30 cellular contexts compared by ENCODE assay signal in genomic region chr20:13226367-13226766, GRCh38. TPM values are rescaled to one million over a fixed set of nuclear protein-coding genes. Genes with fewer than 3 reads are reported as not detected.
DNase-seq lines count a peak whose midpoint lies in the region; ATAC-seq, FAIRE-seq and TF ChIP-seq lines count a peak whose summit lies in the region.
"Had no signal": no experiment of that assay in that cellular context is flagged by ENCODE, and none has a peak within 500 bp of the region (broad histone marks: within the 10 kb centered on the region; RNA-seq: fewer than 3 reads in every experiment).

No MANE protein-coding gene starts in this region.

- intact Hi-C loops in HepG2 (cut with micrococcal nuclease; ENCODE audit: unreplicated experiment) (no loop called here), right lobe of liver (cut with DNase I) (no loop called here)
- intact Hi-C loops in CD4-positive, alpha-beta memory T cell (cut with micrococcal nuclease): loop anchor here (10.0 kb wide), 1 partner anchor 558 kb away; the partner anchor contains the start of genes ESF1 and NDUFAF5

- FAIRE-seq in HepG2 (lab: Jason Lieb, UNC): no peak
- FAIRE-seq in keratinocyte (lab: Jason Lieb, UNC): peak; percentile 26
- FAIRE-seq: A204.1, GM12878, GM12892, GM18507 had no signal

- H3K9me1 ChIP-seq in keratinocyte (ENCODE audit: control insufficient read depth, extremely low read depth, insufficient read depth, low read length): no peaks in the 10 kb centered on the region

- H3K4me2 ChIP-seq in HepG2 (ENCODE audit: low read depth, low read length) (no peak overlapping the region), keratinocyte (ENCODE audit: control insufficient read depth, extremely low read depth, insufficient read depth, low read depth, low read length) (no peak overlapping the region)
- H3K4me2 ChIP-seq: BLaER1 had no signal

- H3K27me3 ChIP-seq in HepG2 (ENCODE audit: control insufficient read depth in 1 of 2, insufficient read depth in 2 of 2, low read length in 2 of 2): peaks cover 0 to 11% of the 10 kb centered on the region in 2 experiments; a peak in 2 of 5 replicates
- no peaks in the 10 kb centered on the region for H3K27me3 ChIP-seq in right lobe of liver
- H3K27me3 ChIP-seq in CD4-positive, alpha-beta memory T cell (ENCODE audit: insufficient read depth, low read length): no peaks in the 10 kb centered on the region
- no peaks in the 10 kb centered on the region for H3K27me3 ChIP-seq in keratinocyte (ENCODE audit: control insufficient read depth, extremely low read depth, insufficient read depth, low read length)

- H2AFZ ChIP-seq in HepG2 (ENCODE audit: low read length) (no peak overlapping the region), keratinocyte (ENCODE audit: control insufficient read depth, low read length) (no peak overlapping the region)

- peak overlapping the region in 4 of 7 donors; percentile 22 to 58 (median 35) for H3K27ac Mint-ChIP-seq in CD4-positive, alpha-beta memory T cell
- H3K27ac Mint-ChIP-seq: CD14-positive monocyte; CD4-positive, alpha-beta T cell; CD8-positive, alpha-beta memory T cell had no signal

- TF ChIP-seq POLR2A in HepG2 (IDR thresholded peaks at IDR 0.05; ENCODE audit: insufficient read depth in 1 of 2, low read depth in 2 of 2, low read length in 2 of 2) (no peak), right lobe of liver (IDR thresholded peaks at IDR 0.05) (no peak)

- peaks cover 0 to 9% (median 1%) of the 10 kb centered on the region in 8 donors for H3K9me3 Mint-ChIP-seq in CD4-positive, alpha-beta memory T cell
- H3K9me3 Mint-ChIP-seq: CD4-positive, alpha-beta T cell had no signal

- H3K4me3 ChIP-seq in HepG2 (replicated peaks in 1 of 3; ENCODE audit: insufficient read depth in 1 of 3, low read depth in 2 of 3, low read length in 3 of 3) (no peak overlapping the region), right lobe of liver (no peak overlapping the region), HEK293 (ENCODE audit: low read depth, low read length) (no peak overlapping the region), keratinocyte (ENCODE audit: control insufficient read depth in 2 of 3, extremely low read depth in 1 of 3, insufficient read depth in 2 of 3, low read depth in 1 of 3, low read length in 3 of 3) (no peak overlapping the region)
- no peak overlapping the region for H3K4me3 ChIP-seq in CD4-positive, alpha-beta memory T cell (ENCODE audit: low read length in 2 of 2)
- H3K4me3 ChIP-seq: BLaER1, GM12878 had no signal

- dilution Hi-C loops in keratinocyte (cut with MboI; ENCODE audit: extremely low pct_ligation_motif_present, low sequenced_read_pairs): no loop called here

- DNase-seq in HepG2 (ENCODE audit: low spot score): no peak
- no peak for DNase-seq in right lobe of liver
- DNase-seq in CD4-positive, alpha-beta memory T cell: no peak
- DNase-seq in keratinocyte (ENCODE audit: low read depth, low spot score): no peak
- no peak for DNase-seq in epidermal melanocyte (ENCODE audit: insufficient read length, low spot score)
- DNase-seq in T-helper 9 cell: no peak
- DNase-seq in mesenteric fat pad (ENCODE audit: low spot score): no peak
- DNase-seq: 8988T; ACHN; BE2C; C1 segment of cervical spinal cord; CD4-positive, alpha-beta T cell; CD8-positive, alpha-beta memory T cell; COR-L47; DMS 273 treated with DMSO at 0.1 percent for 48 hours; DMS153; DMS53; DMS79; DND-41; EL; GDM1 had no signal

- H3K4me1 ChIP-seq in HepG2 (ENCODE audit: insufficient read depth, low read length): peaks cover 10% of the 10 kb centered on the region
- peaks cover 0 to 9% (median 0%) of the 10 kb centered on the region in 4 donors for H3K4me1 ChIP-seq in right lobe of liver
- H3K4me1 ChIP-seq in CD4-positive, alpha-beta memory T cell (ENCODE audit: insufficient read depth, low read length): peaks cover 41% of the 10 kb centered on the region
- H3K4me1 ChIP-seq in HEK293 (ENCODE audit: control insufficient read depth, insufficient read depth, low read length): no peaks in the 10 kb centered on the region
- H3K4me1 ChIP-seq in keratinocyte (ENCODE audit: control insufficient read depth, extremely low read depth, insufficient read depth, low read length): peaks cover 14% of the 10 kb centered on the region
- H3K4me1 ChIP-seq: BE2C had no signal

- WGBS in HepG2 (ENCODE audit: low lambda C conversion rate): 58% methylated on average over 1 of the region's 1 CpG
- 58% methylated on average over 1 of the region's 1 CpG for WGBS in right lobe of liver (ENCODE audit: insufficient coverage, low coverage, low lambda C conversion rate, missing lambda C conversion rate)

- ATAC-seq in HepG2 (no peak), right lobe of liver (no peak)
- ATAC-seq: GM12878 had no signal

- POLR2A ChIA-PET in HepG2 (lab: Yijun Ruan, JAX): interaction anchor here (1.3 kb wide), 1 partner anchor 17 kb away, joined by 5 read pairs; no protein-coding TSS in a partner anchor
- POLR2A ChIA-PET in CD4-positive, alpha-beta memory T cell (lab: Charles Lee; ENCODE audit: partially characterized antibody): interaction anchor here (1.2 kb wide), 1 partner anchor 21 kb away, joined by 3 read pairs; no protein-coding TSS in a partner anchor
- POLR2A ChIA-PET in HEK293 (lab: Yijun Ruan, JAX): no interaction called here

- H3K4me1 Mint-ChIP-seq in CD4-positive, alpha-beta memory T cell: peaks cover 27 to 50% (median 38%) of the 10 kb centered on the region in 4 donors

- no peaks in the 10 kb centered on the region for H4K20me1 ChIP-seq in HepG2 (ENCODE audit: insufficient read depth, low read length)
- H4K20me1 ChIP-seq in keratinocyte (ENCODE audit: control insufficient read depth, extremely low read depth, insufficient read depth, low read length): no peaks in the 10 kb centered on the region
- H4K20me1 ChIP-seq: BLaER1 had no signal

- in situ Hi-C loops in HepG2 (cut with HindIII; ENCODE audit: extremely low pct_ligation_motif_present, low pct_unique_long_range_greater_than_20kb): no loop called here

- no peak for TF ChIP-seq RAD21 in HepG2 (CRISPR knock-in tag; IDR thresholded peaks at IDR 0.05)

- peaks cover 0 to 3% of the 10 kb centered on the region in 2 donors for H3K27me3 Mint-ChIP-seq in CD4-positive, alpha-beta memory T cell

- TF ChIP-seq EP300 in HepG2 (IDR thresholded peaks at IDR 0.05; ENCODE audit: low read depth in 2 of 2, low read length in 2 of 2) (no peak), HepG2 (CRISPR knock-in tag; IDR thresholded peaks at IDR 0.05; ENCODE audit: borderline replicate concordance) (no peak)

- H3K4me3 Mint-ChIP-seq in CD4-positive, alpha-beta memory T cell: no peak overlapping the region
- H3K4me3 Mint-ChIP-seq: CD14-positive monocyte; CD4-positive, alpha-beta T cell; CD8-positive, alpha-beta memory T cell had no signal

- H3K9me3 ChIP-seq in HepG2 (ENCODE audit: low read length): peaks cover 8% of the 10 kb centered on the region
- H3K9me3 ChIP-seq in right lobe of liver: no peaks in the 10 kb centered on the region
- H3K9me3 ChIP-seq in CD4-positive, alpha-beta memory T cell (ENCODE audit: control insufficient read depth in 1 of 2, low read length in 2 of 2): no peaks in the 10 kb centered on the region
- H3K9me3 ChIP-seq in HEK293 (ENCODE audit: control insufficient read depth, insufficient read depth, low read depth, low read length): no peaks in the 10 kb centered on the region
- H3K9me3 ChIP-seq in keratinocyte (ENCODE audit: control insufficient read depth, low read depth, low read length): no peaks in the 10 kb centered on the region
- H3K9me3 ChIP-seq: BE2C had no signal

- CTCF ChIA-PET in HepG2 (lab: Yijun Ruan, JAX; ENCODE audit: low intra/inter-chr PET ratio, low total read pairs) (no interaction called here), HEK293 (lab: Yijun Ruan, JAX) (interaction anchor here (0.6 kb wide), 1 partner anchor 262 kb away, joined by 3 read pairs; no protein-coding TSS in a partner anchor)
- CTCF ChIA-PET in CD4-positive, alpha-beta memory T cell (lab: Charles Lee; ENCODE audit: partially characterized antibody): interaction anchor here (0.8 to 1.1 kb wide), 3 partner anchors 9 to 23 kb away, joined by 3 read pairs; no protein-coding TSS in a partner anchor

- H3K9ac ChIP-seq in HepG2 (ENCODE audit: insufficient read depth, low read depth, low read length) (no peak overlapping the region), keratinocyte (ENCODE audit: control insufficient read depth, extremely low read depth, insufficient read depth, low read length) (no peak overlapping the region)
- H3K9ac ChIP-seq: BLaER1 had no signal

- H3K79me2 ChIP-seq in HepG2 (ENCODE audit: insufficient read depth, low read length) (no peaks in the 10 kb centered on the region), keratinocyte (ENCODE audit: control insufficient read depth, insufficient read depth, low read length) (peaks cover 2% of the 10 kb centered on the region)

- no peaks in the 10 kb centered on the region for H3K36me3 ChIP-seq in HepG2 (replicated peaks in 1 of 2; ENCODE audit: control insufficient read depth in 1 of 2, insufficient read depth in 2 of 2, low read length in 2 of 2)
- no peaks in the 10 kb centered on the region for H3K36me3 ChIP-seq in right lobe of liver
- H3K36me3 ChIP-seq in CD4-positive, alpha-beta memory T cell (ENCODE audit: insufficient read depth, low read length): no peaks in the 10 kb centered on the region
- H3K36me3 ChIP-seq in HEK293 (ENCODE audit: control insufficient read depth in 2 of 2, insufficient read depth in 1 of 2, low read length in 2 of 2): no peaks in the 10 kb centered on the region
- no peaks in the 10 kb centered on the region for H3K36me3 ChIP-seq in keratinocyte (ENCODE audit: control insufficient read depth in 2 of 2, extremely low read depth in 1 of 2, insufficient read depth in 2 of 2, low read length in 2 of 2)
- H3K36me3 ChIP-seq: BE2C, BLaER1 had no signal

- no peak overlapping the region for H3K27ac ChIP-seq in HepG2 (ENCODE audit: extremely low read length, insufficient read depth, low read length)
- no peak overlapping the region for H3K27ac ChIP-seq in right lobe of liver
- no peak overlapping the region for H3K27ac ChIP-seq in CD4-positive, alpha-beta memory T cell (ENCODE audit: low read depth, low read length)
- no peak overlapping the region for H3K27ac ChIP-seq in HEK293 (ENCODE audit: extremely low read depth, low read depth, low read length)
- no peak overlapping the region for H3K27ac ChIP-seq in keratinocyte (ENCODE audit: control insufficient read depth, insufficient read depth, low read length)
- H3K27ac ChIP-seq: BLaER1 had no signal

- BruUV-seq in HepG2 (replicated peaks; lab: Mats Ljungman, UMichigan): no TSS peak

- H3K36me3 Mint-ChIP-seq in CD4-positive, alpha-beta memory T cell: peaks cover 0 to 3% of the 10 kb centered on the region in 2 donors
- H3K36me3 Mint-ChIP-seq: CD8-positive, alpha-beta memory T cell had no signal

- TF ChIP-seq CTCF in HepG2 (CRISPR knock-in tag; IDR thresholded peaks at IDR 0.05) (no peak), right lobe of liver (IDR thresholded peaks at IDR 0.05) (no peak), HEK293 (tag by site-specific recombination; IDR thresholded peaks at IDR 0.05) (no peak), keratinocyte (optimal IDR thresholded peaks at IDR 0.05 in 1 of 3, IDR thresholded peaks at IDR 0.05 in 1 of 3, conservative IDR thresholded peaks at IDR 0.05 in 1 of 3; ENCODE audit: extremely low read depth in 1 of 3, insufficient read depth in 2 of 3, low read length in 3 of 3) (no peak)

RNA-seq across cellular contexts. Expression of gene ISM1, which starts 5.3 kb away (rescaled TPM):
- total RNA-seq in HepG2 (2016; rRNA removed; fragmentation: Illumina TruSeq; extraction: Trizol) (0.90 and 1.4 TPM in 2 replicates), right lobe of liver (1 to 10 TPM; 2.1 to 5.5 (median 3.2) TPM), mesenteric fat pad (4.0 TPM)
- 0.51 and 0.53 TPM in 2 replicates for total RNA-seq in HepG2 (2016; cell fraction: cytosol; rRNA removed; fragmentation: Illumina TruSeq; extraction: Trizol; ENCODE audit: low read depth)
- 1.0 and 1.1 TPM in 2 replicates for total RNA-seq in HepG2 (2016; cell fraction: insoluble cytoplasmic fraction; rRNA removed; fragmentation: Illumina TruSeq; extraction: Trizol)
- total RNA-seq in HepG2 (2016; cell fraction: membrane; rRNA removed; fragmentation: Illumina TruSeq; extraction: Trizol): 0.83 and 0.99 TPM in 2 replicates
- total RNA-seq in HepG2 (2016; cell fraction: nucleus; rRNA removed; fragmentation: Illumina TruSeq; extraction: Trizol): 1.4 and 1.6 TPM in 2 replicates
- polyA plus RNA-seq in HepG2 (2011; rRNA removed) (0.38 and 0.40 TPM in 2 replicates), keratinocyte (2.2 to 5.0 TPM (median 3.3 TPM) in 3 replicates)
- polyA plus RNA-seq in HepG2 (2011; cell fraction: cytosol; rRNA removed): 0.31 and 0.55 TPM in 2 replicates
- 0.29 TPM in 2 replicates for polyA plus RNA-seq in HepG2 (2011; cell fraction: nucleus; rRNA removed)
- 0.11 and 0.15 TPM in 2 replicates for polyA plus RNA-seq in HepG2 (2012)
- polyA plus RNA-seq in HepG2 (2016; cell fraction: cytosol; fragmentation: Illumina TruSeq; extraction: Trizol; ENCODE audit: low read depth): 0.28 and 0.41 TPM in 2 replicates
- 1.8 and 1.9 TPM in 2 replicates for polyA plus RNA-seq in HepG2 (2016; cell fraction: insoluble cytoplasmic fraction; fragmentation: Illumina TruSeq; extraction: Trizol; ENCODE audit: low read depth)
- polyA plus RNA-seq in HepG2 (2016; cell fraction: membrane; fragmentation: Illumina TruSeq; extraction: Trizol; ENCODE audit: low read depth): 0.80 and 0.96 TPM in 2 replicates
- 2.5 and 3.5 TPM in 2 replicates for polyA plus RNA-seq in HepG2 (2016; cell fraction: nucleus; fragmentation: Illumina TruSeq; extraction: Trizol; ENCODE audit: insufficient read depth, low read depth)
- polyA minus RNA-seq in HepG2 (2011; rRNA and poly(A)+ RNA removed; ENCODE audit: low replicate concordance): 0.07 and 0.48 TPM in 2 replicates
- polyA minus RNA-seq in HepG2 (2011; cell fraction: cytosol; rRNA and poly(A)+ RNA removed): 0.53 TPM in 1 of 2 replicates, not detected in the other
- 0.25 and 0.52 TPM in 2 replicates for polyA minus RNA-seq in HepG2 (2011; cell fraction: nucleus; rRNA and poly(A)+ RNA removed)
- 1 to 10 TPM; 3.7 to 4.3 TPM for total RNA-seq in CD4-positive, alpha-beta memory T cell
- 1 to 10 TPM; 2.5 to 7.7 TPM for polyA plus RNA-seq in CD4-positive, alpha-beta memory T cell
- polyA plus RNA-seq in keratinocyte (2011; ENCODE audit: low read depth): 4.4 TPM
- 2.2 and 2.4 TPM in 2 replicates for polyA plus RNA-seq in keratinocyte (2011; cell fraction: cytosol; rRNA removed)
- polyA plus RNA-seq in keratinocyte (2011; cell fraction: nucleus; rRNA removed): 3.1 TPM in 2 replicates
- polyA plus RNA-seq in keratinocyte (2012; ENCODE audit: low replicate concordance): 2.4 and 5.4 TPM in 2 replicates
- polyA minus RNA-seq in keratinocyte: 3.1 to 3.9 TPM (median 3.4 TPM) in 3 replicates
- 2.7 TPM for polyA minus RNA-seq in keratinocyte (2011; cell fraction: cytosol; rRNA and poly(A)+ RNA removed)
- 2.0 and 2.6 TPM in 2 replicates for polyA minus RNA-seq in keratinocyte (2011; cell fraction: nucleus; rRNA and poly(A)+ RNA removed)
- total RNA-seq: G401, GM12878 had no signal
- polyA plus RNA-seq: AG04450, CD14-positive monocyte had no signal

Comparison
In these comparisons a context has a peak if more than half of its experiments do, and no peak if none do; other contexts are left out.
1. Of the 63 proteins assayed by ChIP-seq in both HepG2 and HEK293: peak only in HepG2: none; only in HEK293: SETDB1; in both: none; in neither: 62.